Comparison of ENCODE assay signal across 22 cellular contexts in the genomic region with DNA sequence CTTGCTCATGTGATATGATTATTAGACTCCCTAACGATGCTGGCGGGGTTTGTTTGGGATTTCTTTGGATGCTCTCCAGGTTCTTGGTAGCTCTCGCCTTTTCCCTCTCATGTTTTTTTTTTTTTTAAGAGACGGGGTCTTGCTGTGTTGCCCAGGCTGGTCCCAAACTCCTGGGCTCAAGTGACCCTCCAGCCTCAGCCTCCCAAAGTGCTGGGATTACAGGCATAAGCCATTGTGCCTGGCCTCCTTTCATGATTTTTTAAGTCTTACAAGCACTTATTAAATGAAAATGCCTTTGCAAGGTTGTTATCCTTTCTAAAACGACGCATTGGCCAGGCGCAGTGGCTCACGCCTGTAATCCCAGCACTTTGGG.
"Had no signal": no experiment of that assay in that cellular context is flagged by ENCODE, and none has a peak within 500 bp of the region (broad histone marks: within the 10 kb centered on the region; RNA-seq: fewer than 3 reads in every experiment).

No MANE protein-coding gene starts in this region.

- H3K27ac ChIP-seq: brain microvascular endothelial cell, cardiac muscle cell, Peyer's patch, RWPE1 had no signal

- H3K9me3 ChIP-seq: Peyer's patch had no signal

- H3K36me3 Mint-ChIP-seq: activated naive CD4-positive, alpha-beta T cell treated with anti-CD3 and anti-CD28 coated beads, Interleukin-2, amount 50 U/mL, for 72 hours; WTC11 had no signal

- H3K4me3 ChIP-seq: cardiac muscle cell, Peyer's patch had no signal

- H3K9me3 Mint-ChIP-seq: activated naive CD4-positive, alpha-beta T cell treated with anti-CD3 and anti-CD28 coated beads, Interleukin-2, amount 50 U/mL, for 72 hours; activated T-cell treated with anti-CD3 and anti-CD28 coated beads, Interleukin-2, amount 50 U/mL, for 24 hours; T-helper 1 cell treated with Interleukin-12 subunit alpha and Interleukin-12 subunit beta and Interleukin-4 antibody, amounts not matched to agents 30 μg/mL and 1 μg/mL, for 36 hours; WTC11 had no signal

- H3K4me3 Mint-ChIP-seq: activated CD8-positive, alpha-beta T cell treated with anti-CD3 and anti-CD28 coated beads, Interleukin-2, amount 10 ng/mL, durations not matched to agents 7 days and 5 days; activated T-cell treated with anti-CD3 and anti-CD28 coated beads, Interleukin-2, amount 50 U/mL, for 24 hours; T-helper 1 cell treated with Interleukin-12 subunit alpha and Interleukin-12 subunit beta and Interleukin-4 antibody, amounts not matched to agents 30 μg/mL and 1 μg/mL, for 36 hours; WTC11 had no signal

- H3K27me3 Mint-ChIP-seq: activated T-cell treated with anti-CD3 and anti-CD28 coated beads, Interleukin-2, amount 50 U/mL, for 24 hours had no signal

- ATAC-seq: activated CD8-positive, alpha-beta T cell treated with anti-CD3 and anti-CD28 coated beads, Interleukin-2, amount 10 ng/mL, durations not matched to agents 7 days and 5 days; activated naive CD4-positive, alpha-beta T cell treated with anti-CD3 and anti-CD28 coated beads, Interleukin-2, amount 50 U/mL, for 72 hours; WTC11 had no signal

- DNase-seq: activated CD4-positive, alpha-beta T cell treated with anti-CD3 and anti-CD28 coated beads for 48 hours; activated CD4-positive, alpha-beta T cell treated with anti-CD3 and anti-CD28 coated beads, Interleukin-2, amount 50 U/mL, for 4 hours; activated CD4-positive, CD25-positive, alpha-beta regulatory T cell treated with anti-CD3 and anti-CD28 coated beads, Interleukin-2, amount 50 U/mL, for 72 hours; activated CD8-positive, alpha-beta memory T cell treated with anti-CD3 and anti-CD28 coated beads, Interleukin-2, amount 50 U/mL, for 48 hours; activated CD8-positive, alpha-beta T cell treated with anti-CD3 and anti-CD28 coated beads, Interleukin-2, amount 10 ng/mL, durations not matched to agents 7 days and 5 days; activated effector memory CD4-positive, alpha-beta T cell treated with anti-CD3 and anti-CD28 coated beads, Interleukin-2, amount 50 U/mL, for 16 hours; activated naive CD4-positive, alpha-beta T cell treated with Interleukin-2 at 50 U/mL for 16 hours; activated T-cell treated with anti-CD3 and anti-CD28 coated beads, Interleukin-2, amount 50 U/mL, for 24 hours; brain microvascular endothelial cell; Kasumi-1; NCI-H1105 treated with DMSO at 0.1 percent for 48 hours; NCI-H1436 treated with DMSO at 0.1 percent for 48 hours; NCI-H187; NCI-H2081; NCI-H524; Peyer's patch; SHP77 had no signal

- H3K36me3 ChIP-seq: brain microvascular endothelial cell, cardiac muscle cell, Peyer's patch had no signal

- H3K27ac Mint-ChIP-seq: activated CD8-positive, alpha-beta T cell treated with anti-CD3 and anti-CD28 coated beads, Interleukin-2, amount 10 ng/mL, durations not matched to agents 7 days and 5 days; activated naive CD4-positive, alpha-beta T cell treated with anti-CD3 and anti-CD28 coated beads, Interleukin-2, amount 50 U/mL, for 72 hours; activated T-cell treated with anti-CD3 and anti-CD28 coated beads, Interleukin-2, amount 50 U/mL, for 24 hours; T-helper 1 cell treated with Interleukin-12 subunit alpha and Interleukin-12 subunit beta and Interleukin-4 antibody, amounts not matched to agents 30 μg/mL and 1 μg/mL, for 36 hours; WTC11 had no signal

- H3K27me3 ChIP-seq: brain microvascular endothelial cell, cardiac muscle cell, Peyer's patch had no signal
